In the genomic region with DNA sequence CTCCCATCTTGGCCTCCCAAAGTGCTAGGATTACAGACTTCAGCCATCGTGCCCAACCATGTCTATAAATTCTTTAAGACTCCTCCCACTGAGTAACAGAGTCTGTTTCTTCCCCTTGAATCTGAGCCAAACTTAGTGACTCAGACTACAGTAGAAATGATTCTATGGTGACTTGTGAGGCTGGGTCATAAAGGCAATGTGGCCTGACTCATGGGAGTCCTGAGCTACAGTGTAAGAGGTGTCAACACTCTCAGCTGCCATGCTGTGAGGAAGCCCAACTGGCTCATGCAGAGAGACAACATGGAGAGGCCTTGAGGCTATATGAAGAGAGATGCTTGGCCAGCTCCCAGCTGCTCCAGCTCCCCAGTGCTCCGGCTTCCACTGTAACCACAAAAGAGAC, we compare ENCODE assay signal across 1 cellular context.
TF ChIP-seq lines count a peak whose summit lies in the region.

No MANE protein-coding gene starts in this region.

TF ChIP-seq in IMR-90, 13 proteins besides CTCF, POLR2A, EP300 and RAD21 (continued from another document):
- TF ChIP-seq MAFK (IDR thresholded peaks at IDR 0.05; ENCODE audit: low read depth, low read length) (no peak), RCOR1 (IDR thresholded peaks at IDR 0.05; ENCODE audit: insufficient replicate concordance, low read length) (no peak), FOS (IDR thresholded peaks at IDR 0.05; ENCODE audit: low read depth, low read length) (peak; percentile 68), SMC3 (IDR thresholded peaks at IDR 0.05; ENCODE audit: low read depth, low read length) (no peak), CEBPB (IDR thresholded peaks at IDR 0.05; ENCODE audit: low read depth, low read length) (peak; percentile 40; the same call in 1 of the 2 replicates), CHD1 (IDR thresholded peaks at IDR 0.05; ENCODE audit: low read depth, low read length) (no peak)
- TF ChIP-seq, protein P1, sequence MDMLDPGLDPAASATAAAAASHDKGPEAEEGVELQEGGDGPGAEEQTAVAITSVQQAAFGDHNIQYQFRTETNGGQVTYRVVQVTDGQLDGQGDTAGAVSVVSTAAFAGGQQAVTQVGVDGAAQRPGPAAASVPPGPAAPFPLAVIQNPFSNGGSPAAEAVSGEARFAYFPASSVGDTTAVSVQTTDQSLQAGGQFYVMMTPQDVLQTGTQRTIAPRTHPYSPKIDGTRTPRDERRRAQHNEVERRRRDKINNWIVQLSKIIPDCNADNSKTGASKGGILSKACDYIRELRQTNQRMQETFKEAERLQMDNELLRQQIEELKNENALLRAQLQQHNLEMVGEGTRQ (IDR thresholded peaks at IDR 0.05; ENCODE audit: low read depth, low read length) = no peak
